Comparison of ENCODE assay signal across 9 cellular contexts in the genomic region with DNA sequence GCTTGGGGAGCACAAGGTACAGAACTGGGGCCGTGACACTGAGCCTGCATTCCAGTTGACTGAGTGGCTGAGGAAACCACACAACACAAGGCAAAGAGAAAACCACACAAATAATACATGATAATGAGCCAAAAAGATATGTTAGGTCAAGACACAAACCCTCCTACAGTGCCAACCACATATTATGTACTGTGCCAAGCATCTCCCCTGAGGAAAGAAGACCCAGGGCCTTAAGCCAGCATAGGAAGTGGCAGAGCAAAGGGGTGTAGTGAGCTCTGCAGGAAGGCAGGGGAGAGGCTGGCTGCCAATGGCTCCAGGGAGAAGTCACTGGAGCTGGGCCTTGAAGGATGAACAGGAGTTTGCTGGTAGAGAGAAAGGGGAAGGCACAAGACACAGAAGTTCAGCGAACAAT. TPM values are rescaled to one million over a fixed set of nuclear protein-coding genes. Genes with fewer than 3 reads are reported as not detected.
DNase-seq lines count a peak whose midpoint lies in the region; ATAC-seq and TF ChIP-seq lines count a peak whose summit lies in the region.
"Had no signal": no experiment of that assay in that cellular context is flagged by ENCODE, and none has a peak within 500 bp of the region (broad histone marks: within the 10 kb centered on the region; RNA-seq: fewer than 3 reads in every experiment).

No MANE protein-coding gene starts in this region.

- H3K36me3 ChIP-seq in BLaER1 (peaks cover 2% of the 10 kb centered on the region; the same call in 1 of the 2 replicates), tibial artery (peaks cover 0 to 9% (median 0%) of the 10 kb centered on the region in 3 donors)
- H3K36me3 ChIP-seq: ascending aorta had no signal

- H3K27ac ChIP-seq in BLaER1 (no peak overlapping the region), tibial artery (no peak overlapping the region)
- H3K27ac ChIP-seq: ascending aorta had no signal

- H3K4me1 ChIP-seq in BLaER1 (peaks cover 25% of the 10 kb centered on the region), tibial artery (peaks cover 0 to 10% (median 0%) of the 10 kb centered on the region in 4 donors)
- H3K4me1 ChIP-seq: ascending aorta had no signal

- peaks cover 15% of the 10 kb centered on the region for H3K4me1 Mint-ChIP-seq in activated naive CD8-positive, alpha-beta T cell (ENCODE audit: low read depth)

- H3K9me3 ChIP-seq in BLaER1 (no peaks in the 10 kb centered on the region), tibial artery (no peaks in the 10 kb centered on the region)
- H3K9me3 ChIP-seq: ascending aorta had no signal

- no peak overlapping the region for H3K4me3 Mint-ChIP-seq in activated naive CD8-positive, alpha-beta T cell

- peak overlapping the region; percentile 83 for H3K27ac Mint-ChIP-seq in activated naive CD8-positive, alpha-beta T cell

- no peak overlapping the region for H3K4me3 ChIP-seq in BLaER1
- H3K4me3 ChIP-seq in tibial artery, result no peak overlapping the region
- H3K4me3 ChIP-seq: ascending aorta had no signal

- intact Hi-C loops in tibial artery (cut with DNase I; ENCODE audit: low total_unique reads) (no loop called here), Right ventricle myocardium superior (cut with DNase I) (no loop called here)

- no peaks in the 10 kb centered on the region for H3K27me3 Mint-ChIP-seq in activated naive CD8-positive, alpha-beta T cell

- no peaks in the 10 kb centered on the region for H3K9me3 Mint-ChIP-seq in activated naive CD8-positive, alpha-beta T cell (ENCODE audit: low read depth)

- DNase-seq in HT1080 (ENCODE audit: low read depth) (peak; percentile 97), iris pigment epithelial cell (ENCODE audit: low read depth) (peak; percentile 75), tibial artery (no peak), Right ventricle myocardium superior (no peak), hippocampal formation (lab: John Stamatoyannopoulos, UW) (no peak)

- ATAC-seq in GM18873 (IDR thresholded peaks at IDR 0.05; ENCODE audit: low FRiP score, unreplicated experiment) (no peak), Right ventricle myocardium superior (ENCODE audit: poor library complexity) (no peak)

- peak overlapping the region; percentile 59 for H3K4me2 ChIP-seq in BLaER1

- H3K36me3 Mint-ChIP-seq in activated naive CD8-positive, alpha-beta T cell, result no peaks in the 10 kb centered on the region

- H4K20me1 ChIP-seq in BLaER1, result peaks cover 92% of the 10 kb centered on the region

- no peak overlapping the region for H3K9ac ChIP-seq in BLaER1

- H3K27me3 ChIP-seq in BLaER1, result peaks cover 18% of the 10 kb centered on the region; the same call in 1 of the 2 replicates
- no peaks in the 10 kb centered on the region for H3K27me3 ChIP-seq in tibial artery
- H3K27me3 ChIP-seq: ascending aorta had no signal

- no peak for TF ChIP-seq CTCF in tibial artery (IDR thresholded peaks at IDR 0.05)

RNA-seq across cellular contexts. Expression of a gene that starts 28.2 kb away (rescaled TPM):
- total RNA-seq in HT1080 (2014; rRNA removed; shearing (Covaris generic)), result 32.2 and 33.3 TPM in 2 replicates
- 18.1 and 21.1 TPM in 2 replicates for polyA plus RNA-seq in HT1080 (2015; cell fraction: cytosol; rRNA removed)
- 7.4 and 8.7 TPM in 2 replicates for polyA plus RNA-seq in HT1080 (2015; cell fraction: nucleus; rRNA removed)
- total RNA-seq in Right ventricle myocardium superior, result 58.1 TPM

RNA-seq across cellular contexts. Expression of a gene that starts 58.1 kb away (rescaled TPM):
- total RNA-seq in HT1080 (2014; rRNA removed; shearing (Covaris generic)), result 68.9 and 72.2 TPM in 2 replicates
- 69.1 and 72.1 TPM in 2 replicates for polyA plus RNA-seq in HT1080 (2015; cell fraction: cytosol; rRNA removed)
- polyA plus RNA-seq in HT1080 (2015; cell fraction: nucleus; rRNA removed), result 146 and 159 TPM in 2 replicates
- total RNA-seq in Right ventricle myocardium superior, result 48.8 TPM

Comparison
In these comparisons a context has a peak if more than half of its experiments do, and no peak if none do; other contexts are left out.
1. DNase-seq: peak in HT1080 (single experiment) and iris pigment epithelial cell (single experiment); none in tibial artery (0 of 2), Right ventricle myocardium superior (single experiment) and hippocampal formation (0 of 2).